Comparison of ENCODE assay signal across 9 cellular contexts in genomic region chr2:165573534-165574461, GRCh38.
DNase-seq lines count a peak whose midpoint lies in the region; ATAC-seq and TF ChIP-seq lines count a peak whose summit lies in the region.
"Had no signal": no experiment of that assay in that cellular context is flagged by ENCODE, and none has a peak within 500 bp of the region (broad histone marks: within the 10 kb centered on the region; RNA-seq: fewer than 3 reads in every experiment).

No MANE protein-coding gene starts in this region.

- no peaks in the 10 kb centered on the region for H3K36me3 ChIP-seq in ES-I3 (ENCODE audit: insufficient read depth, low read length)
- no peaks in the 10 kb centered on the region for H3K36me3 ChIP-seq in left lung
- no peaks in the 10 kb centered on the region for H3K36me3 ChIP-seq in thoracic aorta

- intact Hi-C loops in left lung (cut with DNase I): no loop called here

- H3K27me3 ChIP-seq in left lung (no peaks in the 10 kb centered on the region), thoracic aorta (replicated peaks; ENCODE audit: insufficient read depth) (no peaks in the 10 kb centered on the region)

- H3K27ac ChIP-seq in left lung: no peak overlapping the region
- no peak overlapping the region for H3K27ac ChIP-seq in thoracic aorta

- H3K4me3 ChIP-seq in left lung (peak overlapping the region; percentile 8 to 20), thoracic aorta (peak overlapping the region; percentile 70)

- H3K9ac ChIP-seq in ES-I3 (ENCODE audit: low read depth, low read length): peak overlapping the region; percentile 59; the same call in 1 of the 2 replicates

- H3K4me1 ChIP-seq in ES-I3 (ENCODE audit: insufficient read depth, low read length): no peaks in the 10 kb centered on the region; the same call in 1 of the 2 replicates
- H3K4me1 ChIP-seq in left lung: no peaks in the 10 kb centered on the region
- peaks cover 0 to 4% of the 10 kb centered on the region in 2 donors for H3K4me1 ChIP-seq in thoracic aorta (ENCODE audit: control insufficient read depth in 1 of 2, low read depth in 2 of 2)

- DNase-seq in NCI-H446 (lab: John Stamatoyannopoulos, UW) (peak; percentile 70 to 78), cerebellum (ENCODE audit: low spot score) (peak; percentile 13), left lung (peak; percentile 30 to 53), thoracic aorta (ENCODE audit: low spot score) (no peak), AG08396 (ENCODE audit: low spot score) (no peak)
- no peak for DNase-seq in stimulated activated naive CD4-positive, alpha-beta T cell treated with Interleukin-2 at 50 U/mL for 16 hours (lab: John Stamatoyannopoulos, UW)
- DNase-seq: activated naive CD8-positive, alpha-beta T cell treated with anti-CD3 and anti-CD28 coated beads, Interleukin-2, amount 10 ng/mL, durations not matched to agents 7 days and 5 days had no signal

- TF ChIP-seq CTCF in left lung (IDR thresholded peaks at IDR 0.05) (no peak), thoracic aorta (IDR thresholded peaks at IDR 0.05) (no peak)

- H3K9me3 ChIP-seq in ES-I3 (ENCODE audit: control insufficient read depth, insufficient read depth, low read length) (no peaks in the 10 kb centered on the region), left lung (no peaks in the 10 kb centered on the region), thoracic aorta (no peaks in the 10 kb centered on the region)

- ATAC-seq in left lung (peak; percentile 98), thoracic aorta (ENCODE audit: insufficient number of reproducible peaks, low FRiP score, low read depth) (no peak), GM21390 (IDR thresholded peaks at IDR 0.05; ENCODE audit: unreplicated experiment) (no peak)

Comparison
In these comparisons a context has a peak if more than half of its experiments do, and no peak if none do; other contexts are left out.
1. DNase-seq: peak in NCI-H446 (2 of 2), cerebellum (single experiment) and left lung (2 of 2); none in thoracic aorta (single experiment), AG08396 (single experiment) and stimulated activated naive CD4-positive, alpha-beta T cell treated with Interleukin-2 at 50 U/mL for 16 hours (single experiment).